Comparison of ENCODE assay signal across 17 cellular contexts in genomic region chr4:94913316-94913715, GRCh38.
A peak's percentile ranks its signal among the peaks of the same experiment; 100 is the strongest.
DNase-seq lines count a peak whose midpoint lies in the region; ATAC-seq, FAIRE-seq and TF ChIP-seq lines count a peak whose summit lies in the region.
"Had no signal": no experiment of that assay in that cellular context is flagged by ENCODE, and none has a peak within 500 bp of the region (broad histone marks: within the 10 kb centered on the region; RNA-seq: fewer than 3 reads in every experiment).

No MANE protein-coding gene starts in this region.

- no peaks in the 10 kb centered on the region for H3K36me3 ChIP-seq in MM.1S (replicated peaks; ENCODE audit: insufficient read depth, low read length)
- H3K36me3 ChIP-seq: Peyer's patch, right lobe of liver had no signal

- DNase-seq in MM.1S (peak; percentile 16), DMS153 treated with DMSO at 0.1 percent for 48 hours (lab: John Stamatoyannopoulos, UW; ENCODE audit: unreplicated experiment) (no peak), RCC 7860 (ENCODE audit: low spot score) (no peak), left cardiac atrium (no peak)
- DNase-seq: amniotic stem cell, foreskin keratinocyte, NCI-H1105, NCI-H446, Peyer's patch, right lobe of liver, T-helper 9 cell had no signal

- no peak for FAIRE-seq in RCC 7860 (lab: Jason Lieb, UNC)
- FAIRE-seq: H1 had no signal

- H2AFZ ChIP-seq in MM.1S (ENCODE audit: low read length), result no peak overlapping the region

- no peak overlapping the region for H3K27ac ChIP-seq in MM.1S (ENCODE audit: low read length)
- H3K27ac ChIP-seq: foreskin keratinocyte, Peyer's patch, right lobe of liver had no signal

- ATAC-seq in GM18511 (IDR thresholded peaks at IDR 0.05; ENCODE audit: unreplicated experiment), result peak; percentile 84
- ATAC-seq in GM19452 (IDR thresholded peaks at IDR 0.05; ENCODE audit: unreplicated experiment), result peak; percentile 84
- peak; percentile 79 for ATAC-seq in HG02973 (IDR thresholded peaks at IDR 0.05; ENCODE audit: unreplicated experiment)
- no peak for ATAC-seq in left cardiac atrium
- ATAC-seq in GM19023 (IDR thresholded peaks at IDR 0.05; ENCODE audit: unreplicated experiment), result no peak
- ATAC-seq: foreskin keratinocyte; naive thymus-derived CD4-positive, alpha-beta T cell; right lobe of liver had no signal

- H3K9ac ChIP-seq in MM.1S (ENCODE audit: low read length), result no peak overlapping the region

- no peak overlapping the region for H3K4me3 ChIP-seq in MM.1S (ENCODE audit: low read length)
- H3K4me3 ChIP-seq: Peyer's patch, right lobe of liver had no signal

- H4K20me1 ChIP-seq in MM.1S (ENCODE audit: insufficient read depth, low read length), result no peaks in the 10 kb centered on the region

- no peaks in the 10 kb centered on the region for H3F3A ChIP-seq in MM.1S (ENCODE audit: insufficient read depth, low read length)

- H3K27me3 ChIP-seq in MM.1S (replicated peaks; ENCODE audit: insufficient read depth, low read length), result no peaks in the 10 kb centered on the region
- H3K27me3 ChIP-seq: foreskin keratinocyte, Peyer's patch, right lobe of liver had no signal

- H3K4me2 ChIP-seq in MM.1S (ENCODE audit: low read depth, low read length), result no peak overlapping the region

- no peak for TF ChIP-seq CTCF in MM.1S (IDR thresholded peaks at IDR 0.05; ENCODE audit: low read length)

- no peaks in the 10 kb centered on the region for H3K4me1 ChIP-seq in MM.1S (ENCODE audit: low read length)
- H3K4me1 ChIP-seq: foreskin keratinocyte, Peyer's patch, right lobe of liver had no signal

- no peaks in the 10 kb centered on the region for H3K79me2 ChIP-seq in MM.1S (ENCODE audit: low read length)

- intact Hi-C loops in left cardiac atrium (cut with DNase I), result no loop called here

- H3K9me2 ChIP-seq in MM.1S (replicated peaks; ENCODE audit: insufficient read depth, low read length), result no peaks in the 10 kb centered on the region

- no peaks in the 10 kb centered on the region for H3K9me3 ChIP-seq in MM.1S (replicated peaks; ENCODE audit: insufficient read depth, low read length)
- H3K9me3 ChIP-seq: Peyer's patch had no signal

Comparison
In these comparisons a context has a peak if more than half of its experiments do, and no peak if none do; other contexts are left out.
1. ATAC-seq: peak in GM18511 (single experiment), GM19452 (single experiment) and HG02973 (single experiment); none in left cardiac atrium (0 of 2) and GM19023 (single experiment).